1 cellular context compared by ENCODE assay signal in the genomic region with DNA sequence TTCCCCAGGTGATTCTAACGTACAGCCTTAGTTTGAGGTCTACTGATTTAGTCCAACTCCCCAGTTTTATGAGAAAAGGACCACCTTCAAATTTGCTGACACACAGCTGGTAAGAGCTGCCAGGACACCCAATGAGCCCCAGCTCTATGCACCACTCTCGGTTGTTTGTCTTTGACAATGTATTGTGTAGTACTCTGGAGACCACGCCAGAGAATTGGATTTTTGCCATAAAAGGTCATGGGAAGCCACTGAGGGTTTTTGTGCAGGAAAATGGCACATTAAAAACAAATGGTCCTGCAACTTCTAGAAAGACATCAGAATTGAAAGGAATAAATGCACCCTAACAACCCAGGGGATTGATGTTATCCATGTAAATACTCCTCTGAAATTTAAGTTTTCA.
TF ChIP-seq lines count a peak whose summit lies in the region.

No MANE protein-coding gene starts in this region.

TF ChIP-seq in HepG2, 621 proteins besides CTCF, POLR2A, EP300 and RAD21:
- 0 out of 2 replicates have a peak, but pooled peaks have one; percentile 70 for TF ChIP-seq SRF (IDR thresholded peaks at IDR 0.05; ENCODE audit: low read depth, low read length)
- TF ChIP-seq KDM1A (CRISPR knock-in tag; IDR thresholded peaks at IDR 0.05), result no peak
- TF ChIP-seq, protein P1, sequence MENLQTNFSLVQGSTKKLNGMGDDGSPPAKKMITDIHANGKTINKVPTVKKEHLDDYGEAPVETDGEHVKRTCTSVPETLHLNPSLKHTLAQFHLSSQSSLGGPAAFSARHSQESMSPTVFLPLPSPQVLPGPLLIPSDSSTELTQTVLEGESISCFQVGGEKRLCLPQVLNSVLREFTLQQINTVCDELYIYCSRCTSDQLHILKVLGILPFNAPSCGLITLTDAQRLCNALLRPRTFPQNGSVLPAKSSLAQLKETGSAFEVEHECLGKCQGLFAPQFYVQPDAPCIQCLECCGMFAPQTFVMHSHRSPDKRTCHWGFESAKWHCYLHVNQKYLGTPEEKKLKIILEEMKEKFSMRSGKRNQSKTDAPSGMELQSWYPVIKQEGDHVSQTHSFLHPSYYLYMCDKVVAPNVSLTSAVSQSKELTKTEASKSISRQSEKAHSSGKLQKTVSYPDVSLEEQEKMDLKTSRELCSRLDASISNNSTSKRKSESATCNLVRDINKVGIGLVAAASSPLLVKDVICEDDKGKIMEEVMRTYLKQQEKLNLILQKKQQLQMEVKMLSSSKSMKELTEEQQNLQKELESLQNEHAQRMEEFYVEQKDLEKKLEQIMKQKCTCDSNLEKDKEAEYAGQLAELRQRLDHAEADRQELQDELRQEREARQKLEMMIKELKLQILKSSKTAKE (CRISPR knock-in tag; IDR thresholded peaks at IDR 0.05; ENCODE audit: borderline replicate concordance), result no peak
- TF ChIP-seq HIVEP1 (CRISPR knock-in tag; IDR thresholded peaks at IDR 0.05), result no peak
- no peak for TF ChIP-seq BRCA1 (CRISPR knock-in tag; IDR thresholded peaks at IDR 0.05)
- TF ChIP-seq, protein P2, sequence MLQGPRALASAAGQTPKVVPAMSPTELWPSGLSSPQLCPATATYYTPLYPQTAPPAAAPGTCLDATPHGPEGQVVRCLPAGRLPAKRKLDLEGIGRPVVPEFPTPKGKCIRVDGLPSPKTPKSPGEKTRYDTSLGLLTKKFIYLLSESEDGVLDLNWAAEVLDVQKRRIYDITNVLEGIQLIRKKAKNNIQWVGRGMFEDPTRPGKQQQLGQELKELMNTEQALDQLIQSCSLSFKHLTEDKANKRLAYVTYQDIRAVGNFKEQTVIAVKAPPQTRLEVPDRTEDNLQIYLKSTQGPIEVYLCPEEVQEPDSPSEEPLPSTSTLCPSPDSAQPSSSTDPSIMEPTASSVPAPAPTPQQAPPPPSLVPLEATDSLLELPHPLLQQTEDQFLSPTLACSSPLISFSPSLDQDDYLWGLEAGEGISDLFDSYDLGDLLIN (CRISPR knock-in tag; IDR thresholded peaks at IDR 0.05; ENCODE audit: borderline replicate concordance), result no peak
- TF ChIP-seq MEIS2 (CRISPR knock-in tag; IDR thresholded peaks at IDR 0.05), result no peak
- TF ChIP-seq, protein P3, sequence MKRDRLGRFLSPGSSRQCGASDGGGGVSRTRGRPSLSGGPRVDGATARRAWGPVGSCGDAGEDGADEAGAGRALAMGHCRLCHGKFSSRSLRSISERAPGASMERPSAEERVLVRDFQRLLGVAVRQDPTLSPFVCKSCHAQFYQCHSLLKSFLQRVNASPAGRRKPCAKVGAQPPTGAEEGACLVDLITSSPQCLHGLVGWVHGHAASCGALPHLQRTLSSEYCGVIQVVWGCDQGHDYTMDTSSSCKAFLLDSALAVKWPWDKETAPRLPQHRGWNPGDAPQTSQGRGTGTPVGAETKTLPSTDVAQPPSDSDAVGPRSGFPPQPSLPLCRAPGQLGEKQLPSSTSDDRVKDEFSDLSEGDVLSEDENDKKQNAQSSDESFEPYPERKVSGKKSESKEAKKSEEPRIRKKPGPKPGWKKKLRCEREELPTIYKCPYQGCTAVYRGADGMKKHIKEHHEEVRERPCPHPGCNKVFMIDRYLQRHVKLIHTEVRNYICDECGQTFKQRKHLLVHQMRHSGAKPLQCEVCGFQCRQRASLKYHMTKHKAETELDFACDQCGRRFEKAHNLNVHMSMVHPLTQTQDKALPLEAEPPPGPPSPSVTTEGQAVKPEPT (CRISPR knock-in tag; IDR thresholded peaks at IDR 0.05; ENCODE audit: low read depth), result no peak
